In genomic region chr12:49094104-49094948, GRCh38 we compare ENCODE assay signal across 8 cellular contexts. TPM values are rescaled to one million over a fixed set of nuclear protein-coding genes. Genes with fewer than 3 reads are reported as not detected.
A peak's percentile ranks its signal among the peaks of the same experiment; 100 is the strongest.
DNase-seq lines count a peak whose midpoint lies in the region; ATAC-seq, FAIRE-seq and TF ChIP-seq lines count a peak whose summit lies in the region.

TSS of gene DHH (minus strand) at chr12:49094801. CDS start at chr12:49094512, 289 bp downstream.

- 10% methylated on average over 44 of the region's 49 CpGs; no CpG with 5 or more reads in 1 of the 2 experiments for WGBS in H1 (ENCODE audit: extremely low coverage in 1 of 2, insufficient coverage in 1 of 2, insufficient read length in 1 of 2, insufficient replicate concordance in 2 of 2, low coverage in 1 of 2, low lambda C conversion rate in 2 of 2, missing lambda C conversion rate in 1 of 2), 2 experiments

- H3K4me2 ChIP-seq in H1 (ENCODE audit: insufficient read depth in 1 of 2, low read depth in 2 of 2, low read length in 2 of 2) = peak within 1 kb of the TSS; percentile 71 to 89

- TF ChIP-seq POLR2A in H1 (IDR thresholded peaks at IDR 0.05; ENCODE audit: control extremely low read depth in 1 of 2, low read depth in 2 of 2, low read length in 2 of 2) = no peak

- H4K91ac ChIP-seq in H1 (replicated peaks; ENCODE audit: insufficient read length, low read length) = no peak within 1 kb of the TSS

- no peak within 1 kb of the TSS for H2BK120ac ChIP-seq in H1 (replicated peaks; ENCODE audit: low read depth, low read length)

- no peak within 1 kb of the TSS for H3K56ac ChIP-seq in H1 (replicated peaks; ENCODE audit: insufficient read length, low read depth, low read length)

- DNase-seq in DMS79 treated with DMSO at 0.1 percent for 48 hours (lab: John Stamatoyannopoulos, UW) (peak; percentile 75), NCI-H2227 (lab: John Stamatoyannopoulos, UW; ENCODE audit: unreplicated experiment) (peak; percentile 41), H1 (ENCODE audit: low read depth in 1 of 2, low spot score in 2 of 2) (peak in 1 of 2 experiments; percentile 82), neural crest cell (ENCODE audit: low read depth, low spot score) (peak; percentile 30), SJCRH30 (no peak)

- H3K4me3 Mint-ChIP-seq in neural crest cell = peak within 1 kb of the TSS; percentile 89

- CTCF ChIA-PET in H1 (lab: Charles Lee; ENCODE audit: partially characterized antibody) = interaction anchor here (0.6 to 11.2 kb wide), 16 partner anchors 7 to 279 kb away, joined by 3 to 178 read pairs (median 8); partner anchors contain the start of genes LMBR1L and RHEBL1

- no peak within 1 kb of the TSS for H2BK12ac ChIP-seq in H1 (ENCODE audit: low read depth, low read length)

- no peak within 1 kb of the TSS for H4K5ac ChIP-seq in H1 (ENCODE audit: insufficient read length, low read depth, low read length)

- TF ChIP-seq RAD21 in H1 (IDR thresholded peaks at IDR 0.05 in 1 of 2, conservative IDR thresholded peaks at IDR 0.05 in 1 of 2; ENCODE audit: low read depth in 2 of 2, low read length in 2 of 2) = no peak

- no peak within 1 kb of the TSS for H3K18ac ChIP-seq in H1 (ENCODE audit: extremely low read depth, low read length)

- H3K9me3 ChIP-seq in H1 (ENCODE audit: insufficient read depth in 2 of 2, low read depth in 1 of 2, low read length in 1 of 2) (no peaks in the 10 kb centered on the region; a peak in 1 of 4 replicates), SJCRH30 (replicated peaks) (no peaks in the 10 kb centered on the region)

- peaks cover 45 to 61% (median 60%) of the 10 kb centered on the region in 4 experiments for H3K27me3 ChIP-seq in H1 (replicated peaks in 1 of 4; ENCODE audit: control insufficient read depth in 3 of 4, extremely low read depth in 1 of 4, insufficient read depth in 3 of 4, low read length in 3 of 4)
- no peaks in the 10 kb centered on the region for H3K27me3 ChIP-seq in SJCRH30

- H2BK20ac ChIP-seq in H1 (ENCODE audit: low read length) = no peak within 1 kb of the TSS

- TF ChIP-seq EP300 in H1 (IDR thresholded peaks at IDR 0.05; ENCODE audit: borderline replicate concordance in 1 of 2, low read depth in 2 of 2, low read length in 2 of 2) = no peak

- H3K23ac ChIP-seq in H1 (ENCODE audit: insufficient read length) = no peak within 1 kb of the TSS

- H3K23me2 ChIP-seq in H1 (ENCODE audit: low read depth, low read length) = peaks cover 10% of the 10 kb centered on the region

- TF ChIP-seq CTCF in H1 (IDR thresholded peaks at IDR 0.05; ENCODE audit: control extremely low read depth in 1 of 3, insufficient read depth in 1 of 3, low read depth in 1 of 3, low read length in 3 of 3) (no peak), neural crest cell (conservative IDR thresholded peaks at IDR 0.05) (no peak)

- H3K9ac ChIP-seq in H1 (replicated peaks in 1 of 4; ENCODE audit: extremely low read depth in 1 of 4, low read depth in 3 of 4, low read length in 3 of 4) = no peak within 1 kb of the TSS; a peak in 1 of 7 replicates

- no peak within 1 kb of the TSS for H2AFZ ChIP-seq in H1 (ENCODE audit: low read length)

- H3K9me3 Mint-ChIP-seq in neural crest cell = no peaks in the 10 kb centered on the region

- FAIRE-seq in H1 (lab: Jason Lieb, UNC) = no peak

- H3K4me3 ChIP-seq in H1 (ENCODE audit: extremely low read depth in 1 of 4, insufficient read depth in 2 of 4, low read depth in 3 of 4, low read length in 4 of 4) = peak within 1 kb of the TSS; percentile 25 to 54 (median 40); a peak in 7 of 8 replicates
- H3K4me3 ChIP-seq in SJCRH30 = no peak within 1 kb of the TSS

- H4K20me1 ChIP-seq in H1 (replicated peaks in 1 of 2; ENCODE audit: control insufficient read depth in 1 of 2, insufficient read depth in 2 of 2, low read length in 2 of 2) = peaks cover 2 to 6% of the 10 kb centered on the region in 2 experiments

- no peak within 1 kb of the TSS for H3K14ac ChIP-seq in H1 (ENCODE audit: insufficient read length)

- no peaks in the 10 kb centered on the region for H3K79me1 ChIP-seq in H1 (ENCODE audit: low read depth, low read length)

- H4K8ac ChIP-seq in H1 (ENCODE audit: extremely low read depth, insufficient read depth, low read length) = no peak within 1 kb of the TSS

- H3K36me3 Mint-ChIP-seq in neural crest cell (ENCODE audit: low read depth) = peaks cover 3% of the 10 kb centered on the region

- no peak within 1 kb of the TSS for H2BK15ac ChIP-seq in H1 (ENCODE audit: low read length)

- no peak within 1 kb of the TSS for H3K27ac Mint-ChIP-seq in neural crest cell (ENCODE audit: unreplicated experiment)

- H2AK5ac ChIP-seq in H1 (ENCODE audit: low read depth, low read length) = no peak within 1 kb of the TSS

- H3K27ac ChIP-seq in H1 (ENCODE audit: low read depth, low read length) (no peak within 1 kb of the TSS), SJCRH30 (no peak within 1 kb of the TSS)

- H3K4me1 ChIP-seq in H1 (replicated peaks in 1 of 4; ENCODE audit: control insufficient read depth in 3 of 4, insufficient read depth in 4 of 4, low read length in 3 of 4) (peaks cover 0 to 38% (median 18%) of the 10 kb centered on the region in 4 experiments; a peak in 5 of 7 replicates), SJCRH30 (no peaks in the 10 kb centered on the region)

- no peak within 1 kb of the TSS for H2BK5ac ChIP-seq in H1 (ENCODE audit: low read depth, low read length)

- ATAC-seq in GM21825 (IDR thresholded peaks at IDR 0.05; ENCODE audit: unreplicated experiment) (no peak), HG03045 (IDR thresholded peaks at IDR 0.05; ENCODE audit: unreplicated experiment) (no peak), GM18511 (IDR thresholded peaks at IDR 0.05; ENCODE audit: unreplicated experiment) (no peak)

- peaks cover 51% of the 10 kb centered on the region for H3K4me1 Mint-ChIP-seq in neural crest cell

- H3K79me2 ChIP-seq in H1 (ENCODE audit: control insufficient read depth in 1 of 2, insufficient read depth in 2 of 2, low read length in 2 of 2) = no peaks in the 10 kb centered on the region

- H3K4ac ChIP-seq in H1 (replicated peaks; ENCODE audit: insufficient read length, low read depth, low read length) = no peak within 1 kb of the TSS

- H3K36me3 ChIP-seq in H1 (ENCODE audit: control insufficient read depth in 2 of 4, insufficient read depth in 4 of 4, low read length in 3 of 4) = peaks cover 2 to 10% (median 4%) of the 10 kb centered on the region in 4 experiments; a peak in 4 of 8 replicates
- H3K36me3 ChIP-seq in SJCRH30 = no peaks in the 10 kb centered on the region

- POLR2A ChIA-PET in H1 (lab: Charles Lee; ENCODE audit: partially characterized antibody) = interaction anchor here (0.8 to 6.4 kb wide), 12 partner anchors 9 to 81 kb away, joined by 3 to 66 read pairs (median 6); partner anchors contain the start of genes KMT2D, LMBR1L, RHEBL1 and TUBA1B

- peaks cover 58% of the 10 kb centered on the region for H3K27me3 Mint-ChIP-seq in neural crest cell (ENCODE audit: low read depth)

TF ChIP-seq in H1, 55 proteins besides CTCF, POLR2A, EP300 and RAD21:
- TF ChIP-seq KDM4A (IDR thresholded peaks at IDR 0.05; ENCODE audit: low read depth, low read length, severe bottlenecking) (peak; percentile 43), SUZ12 (IDR thresholded peaks at IDR 0.05; ENCODE audit: low read length) (peak; percentile 81), EZH2 (IDR thresholded peaks at IDR 0.05; ENCODE audit: low read depth, low read length, severe bottlenecking) (peak; percentile 86), HDAC2 (IDR thresholded peaks at IDR 0.05; ENCODE audit: borderline replicate concordance in 1 of 2, low read depth in 2 of 2, low read length in 2 of 2) (no peak), ATF2 (IDR thresholded peaks at IDR 0.05; ENCODE audit: low read length) (no peak), YY1 (IDR thresholded peaks at IDR 0.05; ENCODE audit: low read depth, low read length) (0 out of 2 replicates have a peak, but pooled peaks have one; percentile 25)

RNA-seq across cellular contexts. Expression of gene DHH, which starts in this region (rescaled TPM):
- 0.11 and 0.13 TPM in 2 replicates for total RNA-seq in H1 (2021; fragmentation: NEBNext Ultra II Directional; extraction: Animal tissue kit (Norgen Biotek cat#: 25700))
- polyA plus RNA-seq in H1 (2011; rRNA removed) = 0.03 and 0.09 TPM in 2 replicates
- 0.03 TPM for polyA plus RNA-seq in H1 (2011; cell fraction: cytosol; rRNA removed)
- 0.16 TPM for polyA plus RNA-seq in H1 (2011; cell fraction: nucleus; rRNA removed)
- 0.04 to 0.09 TPM (median 0.05 TPM) in 4 replicates for polyA plus RNA-seq in H1 (2012, experiment 1 of 2)
- polyA plus RNA-seq in H1 (2012, experiment 2 of 2) = not detected
- 0.04 TPM for polyA plus RNA-seq in H1 (2013, experiment 1 of 2)
- polyA plus RNA-seq in H1 (2013, experiment 2 of 2) = 0.06 TPM
- polyA minus RNA-seq in H1 (2011; rRNA and poly(A)+ RNA removed) = not detected in 2 replicates
- not detected for polyA minus RNA-seq in H1 (2011; cell fraction: cytosol; rRNA and poly(A)+ RNA removed)
- polyA minus RNA-seq in H1 (2011; cell fraction: nucleus; rRNA and poly(A)+ RNA removed) = not detected
- total RNA-seq in neural crest cell = 1.5 TPM in 2 replicates
- 0.04 and 0.13 TPM in 2 replicates for total RNA-seq in SJCRH30 (2014; rRNA removed; shearing (Covaris generic))

Comparison
In these comparisons a context has a peak if more than half of its experiments do, and no peak if none do; other contexts are left out.
1. DNase-seq: peak in DMS79 treated with DMSO at 0.1 percent for 48 hours (single experiment), NCI-H2227 (single experiment) and neural crest cell (single experiment); none in SJCRH30 (0 of 2).